ENCODE assay signal across 8 cellular contexts in genomic region chr5:180860887-180861822, GRCh38. TPM values are rescaled to one million over a fixed set of nuclear protein-coding genes. Genes with fewer than 3 reads are reported as not detected.
A peak's percentile ranks its signal among the peaks of the same experiment; 100 is the strongest.
DNase-seq lines count a peak whose midpoint lies in the region; ATAC-seq and TF ChIP-seq lines count a peak whose summit lies in the region.

ZFP62 (minus strand) TSS chr5:180861276; CDS start chr5:180861219, 57 bp downstream.

- intact Hi-C loops in IMR-90 (cut with micrococcal nuclease), result loop anchor here (2.0 to 5.0 kb wide), 2 partner anchors 59 to 76 kb away; partner anchors contain the start of gene MGAT1

- H3K9ac ChIP-seq in IMR-90 (ENCODE audit: low read depth, low read length), result peak within 1 kb of the TSS; percentile 98
- peak within 1 kb of the TSS; percentile 93 to 96 for H3K9ac ChIP-seq in mucosa of rectum (ENCODE audit: low read depth in 1 of 2, low read length in 2 of 2)

- peak within 1 kb of the TSS; percentile 88 for H2BK5ac ChIP-seq in IMR-90 (ENCODE audit: low read depth, low read length, poor library complexity, severe bottlenecking)

- peak; percentile 43; the same call in 1 of the 2 replicates for TF ChIP-seq POLR2A in IMR-90 (IDR thresholded peaks at IDR 0.05; ENCODE audit: low read depth, low read length)

- H3K27me3 ChIP-seq in IMR-90 (ENCODE audit: control insufficient read depth, insufficient read depth, low read length) (no peaks in the 10 kb centered on the region), mucosa of rectum (ENCODE audit: control insufficient read depth in 2 of 2, insufficient read depth in 2 of 2, low read length in 2 of 2) (no peaks in the 10 kb centered on the region)

- no peaks in the 10 kb centered on the region for H3K4me1 ChIP-seq in IMR-90 (ENCODE audit: control insufficient read depth, insufficient read depth, low read length)
- H3K4me1 ChIP-seq in mucosa of rectum (ENCODE audit: control insufficient read depth in 2 of 2, insufficient read depth in 2 of 2, low read length in 2 of 2), result peaks cover 14 to 20% of the 10 kb centered on the region in 2 donors

- peak within 1 kb of the TSS; percentile 89 for H4K91ac ChIP-seq in IMR-90 (ENCODE audit: insufficient read depth, low read depth, low read length)

- H2AFZ ChIP-seq in IMR-90 (replicated peaks; ENCODE audit: low read length, poor library complexity), result peak within 1 kb of the TSS; percentile 100

- peak within 1 kb of the TSS; percentile 73 for H4K5ac ChIP-seq in IMR-90 (ENCODE audit: low read depth, low read length)

- H3K4me3 ChIP-seq in IMR-90 (ENCODE audit: insufficient read depth, low read depth, low read length) (peak within 1 kb of the TSS; percentile 96), epithelial cell of proximal tubule (ENCODE audit: low read depth, low read length) (peak within 1 kb of the TSS; percentile 99), mucosa of rectum (ENCODE audit: low read length in 2 of 2) (peak within 1 kb of the TSS; percentile 94 to 97)

- H2AK9ac ChIP-seq in IMR-90 (replicated peaks; ENCODE audit: low read depth, low read length, poor library complexity), result peak within 1 kb of the TSS; percentile 98

- CTCF ChIA-PET in IMR-90 (lab: Yijun Ruan, JAX), result interaction anchor here (0.6 kb wide), 1 partner anchor 227 kb away, joined by 3 read pairs; no protein-coding TSS in a partner anchor

- TSS peak; percentile 66 for BruUV-seq in IMR-90 (replicated peaks; lab: Mats Ljungman, UMichigan)

- POLR2A ChIA-PET in IMR-90 (lab: Charles Lee; ENCODE audit: unreplicated experiment), result no interaction called here

- TF ChIP-seq CTCF in IMR-90 (conservative IDR thresholded peaks at IDR 0.05; ENCODE audit: low read depth, low read length), result no peak
- no peak for TF ChIP-seq CTCF in epithelial cell of proximal tubule (conservative IDR thresholded peaks at IDR 0.05; ENCODE audit: low read depth, low read length)

- no peak for TF ChIP-seq RAD21 in IMR-90 (IDR thresholded peaks at IDR 0.05; ENCODE audit: low read length)

- dilution Hi-C loops in IMR-90 (cut with HindIII; ENCODE audit: low sequenced_read_pairs, unreplicated experiment), result no loop called here

- H4K20me1 ChIP-seq in IMR-90 (ENCODE audit: insufficient read depth, low read length), result no peaks in the 10 kb centered on the region

- peak within 1 kb of the TSS; percentile 87 for H3K56ac ChIP-seq in IMR-90 (ENCODE audit: extremely low read depth, insufficient read depth, low read length)

- peak within 1 kb of the TSS; percentile 50 for H3K18ac ChIP-seq in IMR-90 (ENCODE audit: low read depth, low read length)

- H2BK120ac ChIP-seq in IMR-90 (ENCODE audit: low read depth, low read length), result peak within 1 kb of the TSS; percentile 54

- peak within 1 kb of the TSS; percentile 96 for H2AK5ac ChIP-seq in IMR-90 (ENCODE audit: low read depth, low read length)

- peak within 1 kb of the TSS; percentile 74; the same call in 1 of the 3 replicates for H2BK15ac ChIP-seq in IMR-90 (ENCODE audit: low read depth, low read length)

- 1% methylated on average over 23 of the region's 84 CpGs; no CpG with 5 or more reads in 1 of the 2 experiments for WGBS in IMR-90 (ENCODE audit: extremely low coverage in 2 of 2, insufficient read length in 1 of 2), 2 experiments

- H3K4me2 ChIP-seq in IMR-90 (ENCODE audit: low read depth, low read length), result peak within 1 kb of the TSS; percentile 88

- no peaks in the 10 kb centered on the region; the same call in 1 of the 2 replicates for H3K9me1 ChIP-seq in IMR-90 (ENCODE audit: insufficient read depth, low read length)

- H3K36me3 ChIP-seq in IMR-90 (ENCODE audit: control insufficient read depth, insufficient read depth, low read length), result peaks cover 4% of the 10 kb centered on the region
- H3K36me3 ChIP-seq in mucosa of rectum (ENCODE audit: control insufficient read depth in 2 of 2, insufficient read depth in 2 of 2, low read length in 2 of 2), result peaks cover 0 to 7% of the 10 kb centered on the region in 2 donors

- peak; percentile 77 for DNase-seq in DMS114 treated with DMSO at 0.1 percent for 48 hours (lab: John Stamatoyannopoulos, UW; ENCODE audit: unreplicated experiment)
- peak; percentile 87 for DNase-seq in IMR-90
- peak; percentile 32 for DNase-seq in OCI-M2 (lab: John Stamatoyannopoulos, UW; ENCODE audit: unreplicated experiment)
- peak; percentile 74 for DNase-seq in activated T-cell treated with anti-CD3 and anti-CD28 coated beads for 4 hours
- peak; percentile 22 for DNase-seq in epithelial cell of proximal tubule (ENCODE audit: low read depth)
- peak; percentile 68 to 71 for DNase-seq in stimulated activated CD8-positive, alpha-beta memory T cell treated with anti-CD3 and anti-CD28 coated beads, Interleukin-4, amount 100 ng/mL, for 4 hours (ENCODE audit: low read depth in 2 of 2, low spot score in 1 of 2)

- peak within 1 kb of the TSS; percentile 91 for H3K14ac ChIP-seq in IMR-90 (replicated peaks; ENCODE audit: low read depth, low read length)

- H4K8ac ChIP-seq in IMR-90 (ENCODE audit: low read depth in 2 of 2, low read length in 2 of 2), result peak within 1 kb of the TSS; percentile 98 to 100

- H2BK20ac ChIP-seq in IMR-90 (ENCODE audit: low read depth, low read length), result 0 out of 2 replicates have a peak within 1 kb of the TSS, but pooled peaks have one; percentile 24

- peaks cover 28 to 35% of the 10 kb centered on the region in 2 experiments for H3K79me1 ChIP-seq in IMR-90 (ENCODE audit: low read depth in 1 of 2, low read length in 2 of 2)

- H3K9me3 ChIP-seq in IMR-90 (ENCODE audit: control insufficient read depth, insufficient read depth, low read length) (no peaks in the 10 kb centered on the region), mucosa of rectum (ENCODE audit: control insufficient read depth in 2 of 2, low read length in 2 of 2) (no peaks in the 10 kb centered on the region)

- H3K23ac ChIP-seq in IMR-90 (ENCODE audit: low read depth, low read length), result peak within 1 kb of the TSS; percentile 89

- H3K27ac ChIP-seq in IMR-90 (ENCODE audit: insufficient read depth, low read length), result peak within 1 kb of the TSS; percentile 95
- peak within 1 kb of the TSS; percentile 96 to 97 for H3K27ac ChIP-seq in mucosa of rectum (ENCODE audit: low read depth in 2 of 2, low read length in 2 of 2)

- in situ Hi-C loops in IMR-90 (cut with MboI; ENCODE audit: low sequenced_read_pairs), result no loop called here

- ATAC-seq in GM21529 (IDR thresholded peaks at IDR 0.05; ENCODE audit: unreplicated experiment) (peak; percentile 85), IMR-90 (ENCODE audit: low read depth) (peak; percentile 97)

- H3K4ac ChIP-seq in IMR-90 (ENCODE audit: low read depth, low read length), result peak within 1 kb of the TSS; percentile 92

TF ChIP-seq in IMR-90, 13 proteins besides CTCF, POLR2A, EP300 and RAD21:
- no peak for TF ChIP-seq CHD1 (IDR thresholded peaks at IDR 0.05; ENCODE audit: low read depth, low read length)
- peak; percentile 73 for TF ChIP-seq MAZ (IDR thresholded peaks at IDR 0.05; ENCODE audit: borderline replicate concordance, low read depth, low read length)
- TF ChIP-seq CEBPB (IDR thresholded peaks at IDR 0.05; ENCODE audit: low read depth, low read length), result no peak
- TF ChIP-seq MAFK (IDR thresholded peaks at IDR 0.05; ENCODE audit: low read depth, low read length), result no peak
- TF ChIP-seq RFX5 (IDR thresholded peaks at IDR 0.05; ENCODE audit: low read depth, low read length), result no peak
- 0 out of 2 replicates have a peak, but pooled peaks have one; percentile 5 for TF ChIP-seq USF2 (IDR thresholded peaks at IDR 0.05; ENCODE audit: low read depth, low read length)
- TF ChIP-seq MXI1 (IDR thresholded peaks at IDR 0.05; ENCODE audit: borderline replicate concordance, low read depth, low read length), result 0 out of 2 replicates have a peak, but pooled peaks have one; percentile 13

RNA-seq across cellular contexts. Expression of gene ZFP62, which starts in this region (rescaled TPM):
- total RNA-seq in IMR-90 (2012; rRNA removed) (20.3 and 29.7 TPM in 2 replicates), epithelial cell of proximal tubule (10.4 and 12.4 TPM in 2 replicates)
- polyA plus RNA-seq in IMR-90 (2012; rRNA removed), result 5.4 and 8.2 TPM in 2 replicates
- polyA plus RNA-seq in IMR-90 (2012; cell fraction: cytosol; rRNA removed), result 0.59 and 1.5 TPM in 2 replicates
- 2.2 and 19.6 TPM in 2 replicates for polyA plus RNA-seq in IMR-90 (2012; cell fraction: nucleus; rRNA removed; ENCODE audit: low replicate concordance)

Comparison
In these comparisons a context has a peak if more than half of its experiments do, and no peak if none do; other contexts are left out.
1. Peak in every context shown above with its lines: DNase-seq, ATAC-seq, H3K4me3 ChIP-seq and H3K27ac ChIP-seq.
2. DNase-seq: peak in every context shown above with its lines; median percentile 87 in IMR-90; 77 in DMS114 treated with DMSO at 0.1 percent for 48 hours; 74 in activated T-cell treated with anti-CD3 and anti-CD28 coated beads for 4 hours; 70 in stimulated activated CD8-positive, alpha-beta memory T cell treated with anti-CD3 and anti-CD28 coated beads, Interleukin-4, amount 100 ng/mL, for 4 hours; 32 in OCI-M2; 22 in epithelial cell of proximal tubule.